In genomic region chr1:223776075-223776814, GRCh38 we compare ENCODE assay signal across 1 cellular context.
A peak's percentile ranks its signal among the peaks of the same experiment; 100 is the strongest.
TF ChIP-seq lines count a peak whose summit lies in the region.

No MANE protein-coding gene starts in this region.

TF ChIP-seq in SK-N-SH, 30 proteins besides CTCF, POLR2A, EP300 and RAD21 (continued from another document):
- no peak; the same call in 1 of the 2 replicates for TF ChIP-seq ZBTB33 (IDR thresholded peaks at IDR 0.05; ENCODE audit: borderline replicate concordance, low read depth)
- no peak for TF ChIP-seq RCOR1 (IDR thresholded peaks at IDR 0.05; ENCODE audit: low read length)
- no peak for TF ChIP-seq YY1 (IDR thresholded peaks at IDR 0.05; ENCODE audit: low read depth)
- TF ChIP-seq TEAD4 (IDR thresholded peaks at IDR 0.05; ENCODE audit: borderline replicate concordance, insufficient read depth): 0 out of 2 replicates have a peak, but pooled peaks have one; percentile 35
- peak; percentile 91 for TF ChIP-seq REST (IDR thresholded peaks at IDR 0.05; ENCODE audit: low read depth, low read length)
- peak; percentile 79 for TF ChIP-seq PBX3 (IDR thresholded peaks at IDR 0.05)
- peak; percentile 84 for TF ChIP-seq TCF12 (IDR thresholded peaks at IDR 0.05)
- TF ChIP-seq FOSL2 (IDR thresholded peaks at IDR 0.05; ENCODE audit: borderline replicate concordance, low read depth): peak; percentile 92
- no peak for TF ChIP-seq IRF3 (IDR thresholded peaks at IDR 0.05; ENCODE audit: low read depth, low read length)
- TF ChIP-seq RXRA (IDR thresholded peaks at IDR 0.05; ENCODE audit: borderline replicate concordance, low read depth): peak; percentile 70; the same call in 1 of the 2 replicates
- TF ChIP-seq GATA2 (CRISPR knock-in tag; IDR thresholded peaks at IDR 0.05): no peak
- TF ChIP-seq EZH2phosphoT487 (IDR thresholded peaks at IDR 0.05; ENCODE audit: borderline replicate concordance, low read depth): no peak
- TF ChIP-seq CHD2 (IDR thresholded peaks at IDR 0.05; ENCODE audit: low read length, partially characterized antibody): no peak
- TF ChIP-seq ELF1 (IDR thresholded peaks at IDR 0.05): no peak
- TF ChIP-seq NRF1 (IDR thresholded peaks at IDR 0.05; ENCODE audit: low read depth, low read length): no peak
